In genomic region chr1:162918111-162918754, GRCh38 we compare ENCODE assay signal across 17 cellular contexts. TPM values are rescaled to one million over a fixed set of nuclear protein-coding genes. Genes with fewer than 3 reads are reported as not detected.
DNase-seq lines count a peak whose midpoint lies in the region; ATAC-seq and TF ChIP-seq lines count a peak whose summit lies in the region.
"Had no signal": no experiment of that assay in that cellular context is flagged by ENCODE, and none has a peak within 500 bp of the region (broad histone marks: within the 10 kb centered on the region; RNA-seq: fewer than 3 reads in every experiment).

No MANE protein-coding gene starts in this region.

- H3K9me3 ChIP-seq in cardiac muscle cell (ENCODE audit: low read depth) (no peaks in the 10 kb centered on the region), prostate gland (no peaks in the 10 kb centered on the region)

- H3K27ac Mint-ChIP-seq in brain, result peak overlapping the region in 3 of 5 experiments; percentile 38 to 80 (median 68)
- peak overlapping the region; percentile 43 to 85 (median 46) for H3K27ac Mint-ChIP-seq in nephron

- DNase-seq in cardiac muscle cell (ENCODE audit: low read depth in 1 of 2, low spot score in 1 of 2), result no peak
- no peak for DNase-seq in cardiac septum (ENCODE audit: low spot score)
- DNase-seq in dedifferentiated amniotic fluid mesenchymal stem cell (ENCODE audit: extremely low spot score), result no peak
- no peak for DNase-seq in prostate gland (ENCODE audit: low spot score)
- DNase-seq in NCI-H2171 (lab: John Stamatoyannopoulos, UW), result no peak
- DNase-seq: 8988T, DMS153, NCI-H1105 treated with DMSO at 0.1 percent for 48 hours, NCI-H187, NCI-H345, NCI-H526, SHP77 treated with DMSO at 0.1 percent for 48 hours had no signal

- H3K27me3 Mint-ChIP-seq in brain, result peaks cover 12% of the 10 kb centered on the region
- peaks cover 3% of the 10 kb centered on the region for H3K27me3 Mint-ChIP-seq in nephron (ENCODE audit: low read depth)

- intact Hi-C loops in cardiac septum (cut with DNase I) (no loop called here), prostate gland (cut with DNase I) (no loop called here)

- H3K9me3 Mint-ChIP-seq in brain, result peaks cover 4 to 20% (median 15%) of the 10 kb centered on the region in 5 experiments
- H3K9me3 Mint-ChIP-seq in nephron, result peaks cover 29% of the 10 kb centered on the region

- H3K4me1 Mint-ChIP-seq in brain (peaks cover 7% of the 10 kb centered on the region), nephron (peaks cover 25% of the 10 kb centered on the region)

- H3K36me3 ChIP-seq in cardiac muscle cell (no peaks in the 10 kb centered on the region), prostate gland (no peaks in the 10 kb centered on the region)

- no peak for ATAC-seq in HG03159 (IDR thresholded peaks at IDR 0.05; ENCODE audit: unreplicated experiment)
- ATAC-seq: HCT116 had no signal

- peak overlapping the region; percentile 57 for H3K27ac ChIP-seq in cardiac muscle cell
- H3K27ac ChIP-seq in prostate gland, result no peak overlapping the region

- H3K36me3 Mint-ChIP-seq in brain (no peaks in the 10 kb centered on the region), nephron (ENCODE audit: low read depth) (no peaks in the 10 kb centered on the region)

- H3K4me1 ChIP-seq in cardiac muscle cell (ENCODE audit: low read depth) (no peaks in the 10 kb centered on the region), prostate gland (replicated peaks) (no peaks in the 10 kb centered on the region)

- no peak for TF ChIP-seq CTCF in cardiac muscle cell (IDR thresholded peaks at IDR 0.05; ENCODE audit: low read depth, low read length)
- TF ChIP-seq CTCF in brain (conservative IDR thresholded peaks at IDR 0.05), result no peak
- no peak for TF ChIP-seq CTCF in nephron (IDR thresholded peaks at IDR 0.05; ENCODE audit: unreplicated experiment in 3 of 3)
- no peak for TF ChIP-seq CTCF in prostate gland (IDR thresholded peaks at IDR 0.05)

- WGBS in prostate gland, result 28% methylated on average over 8 of the region's 8 CpGs

- TF ChIP-seq POLR2A in prostate gland (IDR thresholded peaks at IDR 0.05), result no peak

- H3K4me3 ChIP-seq in cardiac muscle cell, result no peak overlapping the region
- no peak overlapping the region for H3K4me3 ChIP-seq in prostate gland

- H3K27me3 ChIP-seq in cardiac muscle cell, result no peaks in the 10 kb centered on the region
- no peaks in the 10 kb centered on the region for H3K27me3 ChIP-seq in prostate gland (replicated peaks; ENCODE audit: insufficient read depth)

- H3K4me3 Mint-ChIP-seq in brain (no peak overlapping the region), nephron (no peak overlapping the region)

RNA-seq across cellular contexts. Expression of gene CCDC190, which starts 57.3 kb away (rescaled TPM):
- total RNA-seq in cardiac muscle cell, result not detected in 2 replicates
- polyA plus RNA-seq in cardiac muscle cell, result not detected in 2 replicates
- 0.59 TPM for total RNA-seq in cardiac septum
- not detected for polyA plus RNA-seq in brain (ENCODE audit: insufficient read depth, low read depth, low replicate concordance)
- total RNA-seq in prostate gland, result under 1 TPM in 1 of 2 donors, not detected in 1; 0.14 TPM
- total RNA-seq: OCI-LY7 had no signal
